ENCODE assay signal across 1 cellular context in genomic region chr13:19664481-19665230, GRCh38.
TF ChIP-seq lines count a peak whose summit lies in the region.

No MANE protein-coding gene starts in this region.

TF ChIP-seq in GM23338, 12 proteins besides CTCF, POLR2A, EP300 and RAD21 (continued from another document):
- no peak for TF ChIP-seq REST (IDR thresholded peaks at IDR 0.05; ENCODE audit: unreplicated experiment)
- no peak for TF ChIP-seq ZNF462 (CRISPR knock-in tag; IDR thresholded peaks at IDR 0.05)
- no peak for TF ChIP-seq EZH2phosphoT487 (IDR thresholded peaks at IDR 0.05; ENCODE audit: unreplicated experiment)
- no peak for TF ChIP-seq JUNB (IDR thresholded peaks at IDR 0.05; ENCODE audit: unreplicated experiment)
- no peak for TF ChIP-seq ETS1 (IDR thresholded peaks at IDR 0.05)
- TF ChIP-seq CREB1 (CRISPR knock-in tag; IDR thresholded peaks at IDR 0.05; ENCODE audit: low read depth), result no peak
- no peak for TF ChIP-seq POLR2AphosphoS5 (IDR thresholded peaks at IDR 0.05; ENCODE audit: low read depth)
- TF ChIP-seq ZNF114 (CRISPR knock-in tag; IDR thresholded peaks at IDR 0.05), result no peak
- no peak for TF ChIP-seq NANOG (IDR thresholded peaks at IDR 0.05; ENCODE audit: borderline replicate concordance)
- TF ChIP-seq ZNF331 (CRISPR knock-in tag; IDR thresholded peaks at IDR 0.05; ENCODE audit: low read depth), result no peak
